28 cellular contexts compared by ENCODE assay signal in genomic region chr6:165426892-165427291, GRCh38.
"Had no signal": no experiment of that assay in that cellular context is flagged by ENCODE, and none has a peak within 500 bp of the region (broad histone marks: within the 10 kb centered on the region; RNA-seq: fewer than 3 reads in every experiment).

No MANE protein-coding gene starts in this region.

- H3K36me3 ChIP-seq: neural progenitor cell, ovary, right lobe of liver, sigmoid colon, stomach, thoracic aorta, thyroid gland, transverse colon, upper lobe of right lung, uterus had no signal

- H3K4me1 ChIP-seq: neural progenitor cell, parathyroid adenoma, psoas muscle, right lobe of liver, sigmoid colon, stomach, thyroid gland, transverse colon, upper lobe of right lung, uterus had no signal

- H3K4me3 ChIP-seq: neural progenitor cell, ovary, psoas muscle, right lobe of liver, sigmoid colon, stomach, thoracic aorta, thyroid gland, transverse colon, upper lobe of right lung, uterus had no signal

- H3K79me2 ChIP-seq: parathyroid adenoma had no signal

- DNase-seq: natural killer cell; occipital lobe; ovary; posterior cingulate gyrus; psoas muscle; right cardiac atrium; right lobe of liver; sigmoid colon; small intestine; stimulated activated CD4-positive, alpha-beta T cell treated with anti-CD3 and anti-CD28 coated beads, Interleukin-15, amount 100 ng/mL, for 24 hours; stimulated activated CD4-positive, alpha-beta T cell treated with anti-CD3 and anti-CD28 coated beads, Interleukin-2, amount 100 ng/mL, for 24 hours; stimulated activated CD4-positive, alpha-beta T cell treated with anti-CD3 and anti-CD28 coated beads, Interleukin-2, amount 100 ng/mL, for 48 hours; stimulated activated CD4-positive, alpha-beta T cell treated with anti-CD3 and anti-CD28 coated beads, Interleukin-4, amount 100 ng/mL, for 24 hours; stimulated activated naive B cell treated with anti-CD40 and anti-IgM and Interleukin-4, amounts not matched to agents 10 μg/mL and 1 μg/mL and 100 μg/mL, for 72 hours; stimulated activated naive CD4-positive, alpha-beta T cell treated with Interleukin-2 at 50 U/mL for 16 hours; stomach; thyroid gland; transverse colon; upper lobe of right lung; uterus had no signal

- H3K4me3 Mint-ChIP-seq: natural killer cell; nephron; neural progenitor cell; stimulated activated effector memory CD8-positive, alpha-beta T cell treated with anti-CD3 and anti-CD28 coated beads, Interleukin-12 subunit alpha, Interleukin-12 subunit beta, amount 100 ng/mL, for 72 hours; stimulated activated naive B cell treated with anti-CD40 and anti-IgM and Interleukin-4, amounts not matched to agents 10 μg/mL and 1 μg/mL and 100 μg/mL, for 72 hours; stimulated activated naive CD8-positive, alpha-beta T cell treated with anti-CD3 and anti-CD28 coated beads, Interleukin-15, Interleukin-2, amounts not matched to agents 100 ng/mL and 50 ng/mL, for 24 hours; type B pancreatic cell had no signal

- H3K27me3 Mint-ChIP-seq: progenitor cell of endocrine pancreas; stimulated activated naive B cell treated with anti-CD40 and anti-IgM and Interleukin-4, amounts not matched to agents 10 μg/mL and 1 μg/mL and 100 μg/mL, for 72 hours; stimulated activated naive CD8-positive, alpha-beta T cell treated with anti-CD3 and anti-CD28 coated beads, Interleukin-15, Interleukin-2, amounts not matched to agents 100 ng/mL and 50 ng/mL, for 24 hours; type B pancreatic cell had no signal

- FAIRE-seq: small intestine had no signal

- H3K9me3 Mint-ChIP-seq: neural progenitor cell; stimulated activated naive CD8-positive, alpha-beta T cell treated with anti-CD3 and anti-CD28 coated beads, Interleukin-15, Interleukin-2, amounts not matched to agents 100 ng/mL and 50 ng/mL, for 24 hours had no signal

- H3K27me3 ChIP-seq: neural progenitor cell, ovary, right lobe of liver, sigmoid colon, stomach, thyroid gland, transverse colon, upper lobe of right lung, uterus had no signal

- H3K4me1 Mint-ChIP-seq: natural killer cell; nephron; neural progenitor cell; stimulated activated effector memory CD8-positive, alpha-beta T cell treated with anti-CD3 and anti-CD28 coated beads, Interleukin-12 subunit alpha, Interleukin-12 subunit beta, amount 100 ng/mL, for 72 hours; stimulated activated naive B cell treated with anti-CD40 and anti-IgM and Interleukin-4, amounts not matched to agents 10 μg/mL and 1 μg/mL and 100 μg/mL, for 72 hours had no signal

- H3K27ac ChIP-seq: neural progenitor cell, ovary, parathyroid adenoma, psoas muscle, right lobe of liver, sigmoid colon, stomach, thoracic aorta, thyroid gland, transverse colon, upper lobe of right lung, uterus had no signal

- H3K36me3 Mint-ChIP-seq: natural killer cell; stimulated activated effector memory CD8-positive, alpha-beta T cell treated with anti-CD3 and anti-CD28 coated beads, Interleukin-12 subunit alpha, Interleukin-12 subunit beta, amount 100 ng/mL, for 72 hours; stimulated activated naive B cell treated with anti-CD40 and anti-IgM and Interleukin-4, amounts not matched to agents 10 μg/mL and 1 μg/mL and 100 μg/mL, for 72 hours had no signal

- ATAC-seq: natural killer cell; psoas muscle; right cardiac atrium; right lobe of liver; stimulated activated effector memory CD8-positive, alpha-beta T cell treated with anti-CD3 and anti-CD28 coated beads, Interleukin-12 subunit alpha, Interleukin-12 subunit beta, amount 100 ng/mL, for 72 hours; stimulated activated naive B cell treated with anti-CD40 and anti-IgM and Interleukin-4, amounts not matched to agents 10 μg/mL and 1 μg/mL and 100 μg/mL, for 72 hours; upper lobe of right lung had no signal

- H3K9me3 ChIP-seq: ovary, psoas muscle, right lobe of liver, sigmoid colon, stomach, thoracic aorta, thyroid gland, transverse colon, upper lobe of right lung, uterus had no signal

- H2AFZ ChIP-seq: neural progenitor cell, parathyroid adenoma had no signal

- H3K4me2 ChIP-seq: neural progenitor cell had no signal

- H3K9ac ChIP-seq: neural progenitor cell, parathyroid adenoma had no signal

- H3K27ac Mint-ChIP-seq: natural killer cell; nephron; neural progenitor cell; progenitor cell of endocrine pancreas; stimulated activated effector memory CD8-positive, alpha-beta T cell treated with anti-CD3 and anti-CD28 coated beads, Interleukin-12 subunit alpha, Interleukin-12 subunit beta, amount 100 ng/mL, for 72 hours; stimulated activated naive B cell treated with anti-CD40 and anti-IgM and Interleukin-4, amounts not matched to agents 10 μg/mL and 1 μg/mL and 100 μg/mL, for 72 hours; stimulated activated naive CD8-positive, alpha-beta T cell treated with anti-CD3 and anti-CD28 coated beads, Interleukin-15, Interleukin-2, amounts not matched to agents 100 ng/mL and 50 ng/mL, for 24 hours; type B pancreatic cell had no signal
